In genomic region chr1:8182034-8182761, GRCh38 we compare ENCODE assay signal across 8 cellular contexts.
A peak's percentile ranks its signal among the peaks of the same experiment; 100 is the strongest.
DNase-seq lines count a peak whose midpoint lies in the region; ATAC-seq and TF ChIP-seq lines count a peak whose summit lies in the region.

No MANE protein-coding gene starts in this region.

- H3K9me3 Mint-ChIP-seq in activated CD4-positive, alpha-beta memory T cell treated with anti-CD3 and anti-CD28 coated beads for 36 hours = peaks cover 20% of the 10 kb centered on the region

- peak overlapping the region; percentile 24 for H3K4me3 Mint-ChIP-seq in activated CD4-positive, alpha-beta memory T cell treated with anti-CD3 and anti-CD28 coated beads for 36 hours

- H3K79me2 ChIP-seq in DND-41 (ENCODE audit: insufficient read depth, low read length) = no peaks in the 10 kb centered on the region

- peaks cover 8% of the 10 kb centered on the region for H3K36me3 Mint-ChIP-seq in activated CD4-positive, alpha-beta memory T cell treated with anti-CD3 and anti-CD28 coated beads for 36 hours

- peak; percentile 37; the same call in 1 of the 3 replicates for ATAC-seq in DND-41 (ENCODE audit: insufficient read depth, low read depth)
- peak; percentile 76 for ATAC-seq in lung (ENCODE audit: insufficient read depth, low FRiP score)
- no peak for ATAC-seq in HG03520 (IDR thresholded peaks at IDR 0.05; ENCODE audit: unreplicated experiment)

- H2AFZ ChIP-seq in DND-41 (ENCODE audit: low read depth, low read length) = no peak overlapping the region

- WGBS in lung, 2 donors = 50 to 67% methylated on average over 12 of the region's 12 CpGs

- intact Hi-C loops in activated CD4-positive, alpha-beta memory T cell treated with anti-CD3 and anti-CD28 coated beads for 36 hours (cut with micrococcal nuclease) = loop anchor here (1.0 kb wide), 3 partner anchors 13 to 85 kb away; no protein-coding TSS in a partner anchor

- H3K4me2 ChIP-seq in DND-41 (ENCODE audit: insufficient read depth, low read length) = no peak overlapping the region

- no peaks in the 10 kb centered on the region for H3K4me1 ChIP-seq in DND-41 (ENCODE audit: insufficient read depth, low read length)
- H3K4me1 ChIP-seq in lung (ENCODE audit: control insufficient read depth in 2 of 2, insufficient read depth in 2 of 2, low read length in 2 of 2) = peaks cover 0 to 2% of the 10 kb centered on the region in 2 donors

- H4K20me1 ChIP-seq in DND-41 (ENCODE audit: insufficient read depth, low read length) = no peaks in the 10 kb centered on the region

- H3K9me3 ChIP-seq in DND-41 (ENCODE audit: insufficient read depth, low read length, severe bottlenecking) (peaks cover 7% of the 10 kb centered on the region), lung (ENCODE audit: control insufficient read depth in 2 of 2, insufficient read depth in 1 of 2, low read length in 1 of 2) (peaks cover 4 to 7% of the 10 kb centered on the region in 2 donors)

- H3K9ac ChIP-seq in DND-41 (ENCODE audit: low read depth, low read length) = no peak overlapping the region

- no peaks in the 10 kb centered on the region for H3K27me3 ChIP-seq in DND-41 (ENCODE audit: insufficient read depth, low read length, poor library complexity)
- no peaks in the 10 kb centered on the region for H3K27me3 ChIP-seq in lung (ENCODE audit: control insufficient read depth, insufficient read depth)

- H3K36me3 ChIP-seq in DND-41 (ENCODE audit: insufficient read depth, low read length) = no peaks in the 10 kb centered on the region
- no peaks in the 10 kb centered on the region for H3K36me3 ChIP-seq in lung (ENCODE audit: control insufficient read depth in 2 of 2, insufficient read depth in 2 of 2, low read length in 2 of 2)

- peak overlapping the region; percentile 69 for H3K27ac Mint-ChIP-seq in activated CD4-positive, alpha-beta memory T cell treated with anti-CD3 and anti-CD28 coated beads for 36 hours

- no peak overlapping the region for H3K4me3 ChIP-seq in DND-41 (ENCODE audit: low read depth in 1 of 2, low read length in 2 of 2)
- H3K4me3 ChIP-seq in lung = no peak overlapping the region

- H3K27ac ChIP-seq in DND-41 (ENCODE audit: low read length) = no peak overlapping the region
- H3K27ac ChIP-seq in lung (ENCODE audit: low read depth in 1 of 2, low read length in 1 of 2) = peak overlapping the region in 1 of 2 donors; percentile 75

- POLR2A ChIA-PET in activated CD4-positive, alpha-beta memory T cell treated with anti-CD3 and anti-CD28 coated beads for 36 hours (lab: Charles Lee) = interaction anchor here (0.6 kb wide), 1 partner anchor 85 kb away, joined by 3 read pairs; no protein-coding TSS in a partner anchor

- no peaks in the 10 kb centered on the region for H3K27me3 Mint-ChIP-seq in activated CD4-positive, alpha-beta memory T cell treated with anti-CD3 and anti-CD28 coated beads for 36 hours

- no peak for TF ChIP-seq CTCF in DND-41 (IDR thresholded peaks at IDR 0.05; ENCODE audit: borderline replicate concordance, extremely low read depth, low read length, poor library complexity, severe bottlenecking)
- TF ChIP-seq CTCF in lung (IDR thresholded peaks at IDR 0.05; ENCODE audit: control extremely low read depth, extremely low read depth) = no peak

- CTCF ChIA-PET in activated CD4-positive, alpha-beta memory T cell treated with anti-CD3 and anti-CD28 coated beads for 36 hours (lab: Charles Lee) = no interaction called here

- H3K4me1 Mint-ChIP-seq in activated CD4-positive, alpha-beta memory T cell treated with anti-CD3 and anti-CD28 coated beads for 36 hours (ENCODE audit: low read depth) = peaks cover 22% of the 10 kb centered on the region

- DNase-seq in DND-41 (no peak), HCEC 1CT (peak; percentile 68), lung (ENCODE audit: low spot score) (peak; percentile 66), GM19240 (ENCODE audit: insufficient read length, low spot score) (no peak), UCSD-AML1 (lab: John Stamatoyannopoulos, UW; ENCODE audit: unreplicated experiment) (no peak), HuH-7.5 (ENCODE audit: low spot score) (no peak)
- DNase-seq in activated CD4-positive, alpha-beta memory T cell treated with anti-CD3 and anti-CD28 coated beads for 36 hours = peak; percentile 58

Comparison
In these comparisons a context has a peak if more than half of its experiments do, and no peak if none do; other contexts are left out.
1. DNase-seq: peak in HCEC 1CT (single experiment), activated CD4-positive, alpha-beta memory T cell treated with anti-CD3 and anti-CD28 coated beads for 36 hours (single experiment) and lung (single experiment); none in DND-41 (single experiment), GM19240 (single experiment), UCSD-AML1 (single experiment) and HuH-7.5 (single experiment).